ENCODE assay signal across 17 cellular contexts in genomic region chr9:117835798-117836197, GRCh38.
DNase-seq lines count a peak whose midpoint lies in the region; ATAC-seq, FAIRE-seq and TF ChIP-seq lines count a peak whose summit lies in the region.
"Had no signal": no experiment of that assay in that cellular context is flagged by ENCODE, and none has a peak within 500 bp of the region (broad histone marks: within the 10 kb centered on the region; RNA-seq: fewer than 3 reads in every experiment).

No MANE protein-coding gene starts in this region.

- intact Hi-C loops in colonic mucosa (cut with DNase I) = no loop called here

- H3K79me2 ChIP-seq in hepatocyte = no peaks in the 10 kb centered on the region

- H3K4me1 Mint-ChIP-seq in T-helper 17 cell = peaks cover 2% of the 10 kb centered on the region
- H3K4me1 Mint-ChIP-seq: nephron progenitor cell had no signal

- no peak overlapping the region for H3K4me3 ChIP-seq in hepatocyte
- no peak overlapping the region for H3K4me3 ChIP-seq in colonic mucosa
- H3K4me3 ChIP-seq: right lobe of liver had no signal

- no peak overlapping the region for H3K27ac Mint-ChIP-seq in T-helper 17 cell
- H3K27ac Mint-ChIP-seq: nephron progenitor cell had no signal

- peaks cover 5% of the 10 kb centered on the region for H3K27me3 Mint-ChIP-seq in T-helper 17 cell

- no peak for FAIRE-seq in GM19239 (lab: Jason Lieb, UNC)
- FAIRE-seq: HTR-8/SVneo had no signal

- H3K27me3 ChIP-seq in hepatocyte (no peaks in the 10 kb centered on the region), colonic mucosa (no peaks in the 10 kb centered on the region)
- H3K27me3 ChIP-seq: right lobe of liver had no signal

- 69% methylated on average over 1 of the region's 1 CpG for WGBS in hepatocyte (ENCODE audit: low lambda C conversion rate, missing lambda C conversion rate)

- no peak overlapping the region for H3K9ac ChIP-seq in colonic mucosa (ENCODE audit: low read depth in 2 of 2, low read length in 2 of 2)

- H3K4me2 ChIP-seq in hepatocyte = no peak overlapping the region

- no peak overlapping the region for H3K4me3 Mint-ChIP-seq in T-helper 17 cell
- H3K4me3 Mint-ChIP-seq: nephron progenitor cell had no signal

- H3K4me1 ChIP-seq in hepatocyte (ENCODE audit: insufficient read depth) (no peaks in the 10 kb centered on the region), colonic mucosa (no peaks in the 10 kb centered on the region)
- H3K4me1 ChIP-seq: right lobe of liver had no signal

- ATAC-seq in GM18861 (IDR thresholded peaks at IDR 0.05; ENCODE audit: unreplicated experiment) (peak; percentile 91), GM21447 (IDR thresholded peaks at IDR 0.05; ENCODE audit: unreplicated experiment) (peak; percentile 86), HG02973 (IDR thresholded peaks at IDR 0.05; ENCODE audit: unreplicated experiment) (peak; percentile 80), HG03571 (IDR thresholded peaks at IDR 0.05; ENCODE audit: unreplicated experiment) (peak; percentile 83), T-helper 17 cell (no peak)
- ATAC-seq: left ventricle myocardium superior, PC-3, right lobe of liver had no signal

- H3K36me3 ChIP-seq in hepatocyte (replicated peaks; ENCODE audit: insufficient read depth, low read depth) (no peaks in the 10 kb centered on the region), colonic mucosa (no peaks in the 10 kb centered on the region)
- H3K36me3 ChIP-seq: right lobe of liver had no signal

- no peaks in the 10 kb centered on the region for H3K9me3 ChIP-seq in T-helper 17 cell (ENCODE audit: control insufficient read depth, low read length, poor library complexity, severe bottlenecking)
- H3K9me3 ChIP-seq in hepatocyte (ENCODE audit: low read depth) = no peaks in the 10 kb centered on the region
- H3K9me3 ChIP-seq in colonic mucosa = no peaks in the 10 kb centered on the region
- H3K9me3 ChIP-seq: right lobe of liver had no signal

- TF ChIP-seq CTCF in hepatocyte (IDR thresholded peaks at IDR 0.05; ENCODE audit: poor library complexity) = no peak
- no peak for TF ChIP-seq CTCF in colonic mucosa (IDR thresholded peaks at IDR 0.05)

- H3K27ac ChIP-seq in hepatocyte (no peak overlapping the region), colonic mucosa (no peak overlapping the region)
- H3K27ac ChIP-seq: C4-2B, epithelial cell of prostate, right lobe of liver had no signal

- no peaks in the 10 kb centered on the region for H3K36me3 Mint-ChIP-seq in T-helper 17 cell (ENCODE audit: low read depth)

- H4K20me1 ChIP-seq in hepatocyte (ENCODE audit: insufficient read depth, poor library complexity, severe bottlenecking) = no peaks in the 10 kb centered on the region

- H2AFZ ChIP-seq in hepatocyte = no peak overlapping the region

- no peaks in the 10 kb centered on the region for H3K9me2 ChIP-seq in hepatocyte (replicated peaks; ENCODE audit: insufficient read depth)

- no peak for DNase-seq in T-helper 17 cell
- no peak for DNase-seq in hepatocyte (ENCODE audit: low spot score)
- DNase-seq in GM19239 (ENCODE audit: insufficient read length, low spot score) = no peak
- no peak for DNase-seq in colonic mucosa
- DNase-seq: activated CD4-positive, alpha-beta T cell treated with anti-CD3 and anti-CD28 coated beads for 48 hours; hypothalamus; left ventricle myocardium superior; nephron progenitor cell; PC-3; right lobe of liver had no signal
